Comparison of ENCODE assay signal across 1 cellular context in the genomic region with DNA sequence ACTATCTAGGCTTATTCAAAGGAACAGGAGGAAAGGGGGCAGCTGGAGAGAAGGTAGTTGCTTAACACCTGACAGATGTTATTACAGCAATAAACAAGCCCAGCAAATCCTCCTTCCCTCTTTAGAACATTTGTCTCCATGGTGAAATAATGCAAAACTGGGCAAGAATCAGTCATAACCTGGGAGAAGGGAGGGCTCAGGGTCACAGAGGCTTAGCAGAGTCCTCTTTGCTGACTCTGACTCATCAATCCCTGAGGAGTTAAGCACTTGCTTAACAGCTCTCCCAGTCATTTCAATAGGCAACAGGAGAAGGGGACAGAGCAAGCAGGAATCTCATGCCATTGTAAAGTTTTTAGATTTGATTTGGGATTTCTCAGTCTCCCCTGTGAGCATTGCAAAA.
TF ChIP-seq lines count a peak whose summit lies in the region.

No MANE protein-coding gene starts in this region.

TF ChIP-seq in SK-N-SH, 30 proteins besides CTCF, POLR2A, EP300 and RAD21 (continued from another document):
- TF ChIP-seq, protein P1, sequence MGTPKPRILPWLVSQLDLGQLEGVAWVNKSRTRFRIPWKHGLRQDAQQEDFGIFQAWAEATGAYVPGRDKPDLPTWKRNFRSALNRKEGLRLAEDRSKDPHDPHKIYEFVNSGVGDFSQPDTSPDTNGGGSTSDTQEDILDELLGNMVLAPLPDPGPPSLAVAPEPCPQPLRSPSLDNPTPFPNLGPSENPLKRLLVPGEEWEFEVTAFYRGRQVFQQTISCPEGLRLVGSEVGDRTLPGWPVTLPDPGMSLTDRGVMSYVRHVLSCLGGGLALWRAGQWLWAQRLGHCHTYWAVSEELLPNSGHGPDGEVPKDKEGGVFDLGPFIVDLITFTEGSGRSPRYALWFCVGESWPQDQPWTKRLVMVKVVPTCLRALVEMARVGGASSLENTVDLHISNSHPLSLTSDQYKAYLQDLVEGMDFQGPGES (IDR thresholded peaks at IDR 0.05; ENCODE audit: low read depth, low read length), result no peak
- peak; percentile 7; the same call in 1 of the 2 replicates for TF ChIP-seq TCF12 (IDR thresholded peaks at IDR 0.05)
- TF ChIP-seq, protein P2, sequence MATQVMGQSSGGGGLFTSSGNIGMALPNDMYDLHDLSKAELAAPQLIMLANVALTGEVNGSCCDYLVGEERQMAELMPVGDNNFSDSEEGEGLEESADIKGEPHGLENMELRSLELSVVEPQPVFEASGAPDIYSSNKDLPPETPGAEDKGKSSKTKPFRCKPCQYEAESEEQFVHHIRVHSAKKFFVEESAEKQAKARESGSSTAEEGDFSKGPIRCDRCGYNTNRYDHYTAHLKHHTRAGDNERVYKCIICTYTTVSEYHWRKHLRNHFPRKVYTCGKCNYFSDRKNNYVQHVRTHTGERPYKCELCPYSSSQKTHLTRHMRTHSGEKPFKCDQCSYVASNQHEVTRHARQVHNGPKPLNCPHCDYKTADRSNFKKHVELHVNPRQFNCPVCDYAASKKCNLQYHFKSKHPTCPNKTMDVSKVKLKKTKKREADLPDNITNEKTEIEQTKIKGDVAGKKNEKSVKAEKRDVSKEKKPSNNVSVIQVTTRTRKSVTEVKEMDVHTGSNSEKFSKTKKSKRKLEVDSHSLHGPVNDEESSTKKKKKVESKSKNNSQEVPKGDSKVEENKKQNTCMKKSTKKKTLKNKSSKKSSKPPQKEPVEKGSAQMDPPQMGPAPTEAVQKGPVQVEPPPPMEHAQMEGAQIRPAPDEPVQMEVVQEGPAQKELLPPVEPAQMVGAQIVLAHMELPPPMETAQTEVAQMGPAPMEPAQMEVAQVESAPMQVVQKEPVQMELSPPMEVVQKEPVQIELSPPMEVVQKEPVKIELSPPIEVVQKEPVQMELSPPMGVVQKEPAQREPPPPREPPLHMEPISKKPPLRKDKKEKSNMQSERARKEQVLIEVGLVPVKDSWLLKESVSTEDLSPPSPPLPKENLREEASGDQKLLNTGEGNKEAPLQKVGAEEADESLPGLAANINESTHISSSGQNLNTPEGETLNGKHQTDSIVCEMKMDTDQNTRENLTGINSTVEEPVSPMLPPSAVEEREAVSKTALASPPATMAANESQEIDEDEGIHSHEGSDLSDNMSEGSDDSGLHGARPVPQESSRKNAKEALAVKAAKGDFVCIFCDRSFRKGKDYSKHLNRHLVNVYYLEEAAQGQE (IDR thresholded peaks at IDR 0.05; ENCODE audit: low read depth, low read length), result no peak
- no peak for TF ChIP-seq SMC3 (IDR thresholded peaks at IDR 0.05; ENCODE audit: low read depth, low read length)
- no peak for TF ChIP-seq GATA2 (CRISPR knock-in tag; IDR thresholded peaks at IDR 0.05)
- TF ChIP-seq, protein P3, sequence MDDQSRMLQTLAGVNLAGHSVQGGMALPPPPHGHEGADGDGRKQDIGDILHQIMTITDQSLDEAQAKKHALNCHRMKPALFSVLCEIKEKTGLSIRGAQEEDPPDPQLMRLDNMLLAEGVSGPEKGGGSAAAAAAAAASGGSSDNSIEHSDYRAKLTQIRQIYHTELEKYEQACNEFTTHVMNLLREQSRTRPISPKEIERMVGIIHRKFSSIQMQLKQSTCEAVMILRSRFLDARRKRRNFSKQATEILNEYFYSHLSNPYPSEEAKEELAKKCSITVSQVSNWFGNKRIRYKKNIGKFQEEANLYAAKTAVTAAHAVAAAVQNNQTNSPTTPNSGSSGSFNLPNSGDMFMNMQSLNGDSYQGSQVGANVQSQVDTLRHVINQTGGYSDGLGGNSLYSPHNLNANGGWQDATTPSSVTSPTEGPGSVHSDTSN (IDR thresholded peaks at IDR 0.05), result no peak
- no peak for TF ChIP-seq FOXJ3 (CRISPR knock-in tag; IDR thresholded peaks at IDR 0.05)
- TF ChIP-seq FOXM1 (IDR thresholded peaks at IDR 0.05; ENCODE audit: low read depth), result no peak
- no peak for TF ChIP-seq GABPA (IDR thresholded peaks at IDR 0.05; ENCODE audit: low read depth)
- TF ChIP-seq CHD2 (IDR thresholded peaks at IDR 0.05; ENCODE audit: low read length, partially characterized antibody), result no peak
- no peak for TF ChIP-seq MEF2A (IDR thresholded peaks at IDR 0.05; ENCODE audit: borderline replicate concordance, low read depth)
